ENCODE assay signal across 1 cellular context in the genomic region with DNA sequence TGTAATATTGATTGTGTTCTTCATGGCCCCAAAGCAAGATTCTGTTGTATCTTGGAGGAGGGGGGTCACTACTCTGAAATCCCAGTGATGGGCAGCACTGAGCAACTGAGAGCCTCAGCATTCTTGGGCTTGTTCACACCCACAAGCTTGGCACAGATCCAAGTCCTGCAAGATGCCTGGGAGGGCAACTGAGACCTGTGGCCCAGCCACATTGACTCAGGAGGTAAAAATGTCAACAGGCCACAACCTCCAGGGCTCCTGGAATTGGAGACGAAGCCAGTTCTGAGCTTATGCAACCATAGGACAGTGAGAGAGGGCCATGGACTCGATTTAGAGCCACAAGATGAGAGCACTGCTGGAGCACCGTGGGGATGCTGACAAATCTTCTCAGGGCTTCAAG.
TF ChIP-seq lines count a peak whose summit lies in the region.

No MANE protein-coding gene starts in this region.

TF ChIP-seq in A549, 52 proteins besides CTCF, POLR2A, EP300 and RAD21 (continued from another document):
- TF ChIP-seq JUNB (IDR thresholded peaks at IDR 0.05) (no peak), JUN (IDR thresholded peaks at IDR 0.05) (no peak), RARB (CRISPR knock-in tag; IDR thresholded peaks at IDR 0.05) (no peak), SREBF2 (IDR thresholded peaks at IDR 0.05) (no peak)
- TF ChIP-seq, protein P1, sequence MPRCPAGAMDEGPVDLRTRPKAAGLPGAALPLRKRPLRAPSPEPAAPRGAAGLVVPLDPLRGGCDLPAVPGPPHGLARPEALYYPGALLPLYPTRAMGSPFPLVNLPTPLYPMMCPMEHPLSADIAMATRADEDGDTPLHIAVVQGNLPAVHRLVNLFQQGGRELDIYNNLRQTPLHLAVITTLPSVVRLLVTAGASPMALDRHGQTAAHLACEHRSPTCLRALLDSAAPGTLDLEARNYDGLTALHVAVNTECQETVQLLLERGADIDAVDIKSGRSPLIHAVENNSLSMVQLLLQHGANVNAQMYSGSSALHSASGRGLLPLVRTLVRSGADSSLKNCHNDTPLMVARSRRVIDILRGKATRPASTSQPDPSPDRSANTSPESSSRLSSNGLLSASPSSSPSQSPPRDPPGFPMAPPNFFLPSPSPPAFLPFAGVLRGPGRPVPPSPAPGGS (IDR thresholded peaks at IDR 0.05), result no peak
- TF ChIP-seq, protein P2, sequence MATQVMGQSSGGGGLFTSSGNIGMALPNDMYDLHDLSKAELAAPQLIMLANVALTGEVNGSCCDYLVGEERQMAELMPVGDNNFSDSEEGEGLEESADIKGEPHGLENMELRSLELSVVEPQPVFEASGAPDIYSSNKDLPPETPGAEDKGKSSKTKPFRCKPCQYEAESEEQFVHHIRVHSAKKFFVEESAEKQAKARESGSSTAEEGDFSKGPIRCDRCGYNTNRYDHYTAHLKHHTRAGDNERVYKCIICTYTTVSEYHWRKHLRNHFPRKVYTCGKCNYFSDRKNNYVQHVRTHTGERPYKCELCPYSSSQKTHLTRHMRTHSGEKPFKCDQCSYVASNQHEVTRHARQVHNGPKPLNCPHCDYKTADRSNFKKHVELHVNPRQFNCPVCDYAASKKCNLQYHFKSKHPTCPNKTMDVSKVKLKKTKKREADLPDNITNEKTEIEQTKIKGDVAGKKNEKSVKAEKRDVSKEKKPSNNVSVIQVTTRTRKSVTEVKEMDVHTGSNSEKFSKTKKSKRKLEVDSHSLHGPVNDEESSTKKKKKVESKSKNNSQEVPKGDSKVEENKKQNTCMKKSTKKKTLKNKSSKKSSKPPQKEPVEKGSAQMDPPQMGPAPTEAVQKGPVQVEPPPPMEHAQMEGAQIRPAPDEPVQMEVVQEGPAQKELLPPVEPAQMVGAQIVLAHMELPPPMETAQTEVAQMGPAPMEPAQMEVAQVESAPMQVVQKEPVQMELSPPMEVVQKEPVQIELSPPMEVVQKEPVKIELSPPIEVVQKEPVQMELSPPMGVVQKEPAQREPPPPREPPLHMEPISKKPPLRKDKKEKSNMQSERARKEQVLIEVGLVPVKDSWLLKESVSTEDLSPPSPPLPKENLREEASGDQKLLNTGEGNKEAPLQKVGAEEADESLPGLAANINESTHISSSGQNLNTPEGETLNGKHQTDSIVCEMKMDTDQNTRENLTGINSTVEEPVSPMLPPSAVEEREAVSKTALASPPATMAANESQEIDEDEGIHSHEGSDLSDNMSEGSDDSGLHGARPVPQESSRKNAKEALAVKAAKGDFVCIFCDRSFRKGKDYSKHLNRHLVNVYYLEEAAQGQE (IDR thresholded peaks at IDR 0.05), result no peak
